1 cellular context compared by ENCODE assay signal in the genomic region with DNA sequence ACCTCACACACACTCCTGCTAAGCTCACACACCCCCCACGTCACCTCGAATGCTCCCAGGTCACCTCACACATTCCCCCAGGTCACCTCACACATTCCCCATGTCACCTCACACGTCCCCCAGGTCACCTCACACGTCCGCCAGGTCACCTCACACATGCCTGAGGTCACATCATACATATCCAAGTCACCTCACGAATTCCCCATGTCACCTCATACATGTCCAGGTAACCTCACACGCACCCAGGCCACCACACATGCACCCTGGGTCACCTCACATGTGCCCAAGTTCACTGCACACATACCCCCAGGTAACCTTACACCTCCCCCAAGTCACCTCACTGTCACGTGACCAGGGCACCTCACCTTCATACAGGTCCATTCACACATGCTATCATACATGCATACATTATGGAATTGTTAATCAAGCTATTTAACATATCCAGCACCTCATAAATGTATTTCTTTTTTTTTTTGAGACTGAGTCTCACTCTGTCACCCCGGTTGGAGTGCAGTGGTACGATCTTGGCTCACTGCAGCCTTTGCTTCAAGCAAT.
TF ChIP-seq lines count a peak whose summit lies in the region.

No MANE protein-coding gene starts in this region.

TF ChIP-seq in HepG2, 621 proteins besides CTCF, POLR2A, EP300 and RAD21 (continued from another document):
- no peak for TF ChIP-seq BORCS8-MEF2B (CRISPR knock-in tag; IDR thresholded peaks at IDR 0.05)
- TF ChIP-seq, protein P1, sequence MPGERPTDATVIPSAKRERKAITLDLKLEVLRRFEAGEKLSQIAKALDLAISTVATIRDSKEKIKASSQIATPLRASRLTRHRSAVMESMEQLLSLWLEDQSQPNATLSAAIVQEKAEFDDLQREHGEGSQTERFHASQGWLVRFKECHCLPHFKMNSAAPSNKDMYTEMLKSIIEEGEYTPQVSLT (CRISPR knock-in tag; IDR thresholded peaks at IDR 0.05; ENCODE audit: borderline replicate concordance, low read depth) = no peak
